In genomic region chr3:143535994-143536784, GRCh38 we compare ENCODE assay signal across 8 cellular contexts.
DNase-seq lines count a peak whose midpoint lies in the region; ATAC-seq, FAIRE-seq and TF ChIP-seq lines count a peak whose summit lies in the region.

No MANE protein-coding gene starts in this region.

- no peak overlapping the region for H3K23ac ChIP-seq in IMR-90 (ENCODE audit: low read depth, low read length)

- no peak overlapping the region for H3K27ac Mint-ChIP-seq in HFFc6

- BruUV-seq in IMR-90 (replicated peaks; lab: Mats Ljungman, UMichigan) = no TSS peak
- no TSS peak for BruUV-seq in PC-9 (replicated peaks; lab: Mats Ljungman, UMichigan)

- intact Hi-C loops in IMR-90 (cut with micrococcal nuclease) = no loop called here
- intact Hi-C loops in PC-9 (cut with micrococcal nuclease; ENCODE audit: unreplicated experiment) = no loop called here

- no peak overlapping the region for H3K56ac ChIP-seq in IMR-90 (ENCODE audit: extremely low read depth, insufficient read depth, low read length)

- H3K4me1 ChIP-seq in IMR-90 (ENCODE audit: control insufficient read depth, insufficient read depth, low read length) (no peaks in the 10 kb centered on the region), osteoblast (ENCODE audit: insufficient read depth, low read length) (peaks cover 29% of the 10 kb centered on the region), PC-9 (replicated peaks; ENCODE audit: insufficient read depth) (no peaks in the 10 kb centered on the region)

- CTCF ChIA-PET in IMR-90 (lab: Yijun Ruan, JAX) = no interaction called here
- CTCF ChIA-PET in PC-9 (lab: Charles Lee) = no interaction called here

- H3K9me1 ChIP-seq in IMR-90 (ENCODE audit: insufficient read depth, low read length) = no peaks in the 10 kb centered on the region

- H2AFZ ChIP-seq in IMR-90 (replicated peaks; ENCODE audit: low read length, poor library complexity) = no peak overlapping the region
- no peak overlapping the region for H2AFZ ChIP-seq in osteoblast (ENCODE audit: low read length)
- no peak overlapping the region for H2AFZ ChIP-seq in PC-9

- H2BK120ac ChIP-seq in IMR-90 (ENCODE audit: low read depth, low read length) = no peak overlapping the region

- no peak overlapping the region; the same call in 1 of the 2 replicates for H3K4me2 ChIP-seq in IMR-90 (ENCODE audit: low read depth, low read length)
- H3K4me2 ChIP-seq in osteoblast (ENCODE audit: insufficient read depth, low read length) = peak overlapping the region; percentile 65
- H3K4me2 ChIP-seq in PC-9 = no peak overlapping the region

- no peak overlapping the region for H4K8ac ChIP-seq in IMR-90 (ENCODE audit: low read depth in 2 of 2, low read length in 2 of 2)

- dilution Hi-C loops in IMR-90 (cut with HindIII; ENCODE audit: low sequenced_read_pairs, unreplicated experiment) = no loop called here

- H3K9me2 ChIP-seq in PC-9 (ENCODE audit: insufficient read depth) = no peaks in the 10 kb centered on the region

- no peak overlapping the region for H2BK5ac ChIP-seq in IMR-90 (ENCODE audit: low read depth, low read length, poor library complexity, severe bottlenecking)

- H4K91ac ChIP-seq in IMR-90 (ENCODE audit: insufficient read depth, low read depth, low read length) = no peak overlapping the region

- H2AK9ac ChIP-seq in IMR-90 (replicated peaks; ENCODE audit: low read depth, low read length, poor library complexity) = no peak overlapping the region

- peak; percentile 91 for ATAC-seq in GM19025 (IDR thresholded peaks at IDR 0.05; ENCODE audit: low read depth, unreplicated experiment)
- ATAC-seq in IMR-90 (ENCODE audit: low read depth) = peak; percentile 24

- no peak overlapping the region for H3K4me3 ChIP-seq in IMR-90 (ENCODE audit: insufficient read depth, low read depth, low read length)
- H3K4me3 ChIP-seq in osteoblast (ENCODE audit: insufficient read depth, low read length) = peak overlapping the region; percentile 8
- no peak overlapping the region for H3K4me3 ChIP-seq in PC-9

- no peak overlapping the region for H4K5ac ChIP-seq in IMR-90 (ENCODE audit: low read depth, low read length)

- H3K36me3 Mint-ChIP-seq in HFFc6 (ENCODE audit: low read depth) = no peaks in the 10 kb centered on the region

- POLR2A ChIA-PET in IMR-90 (lab: Charles Lee; ENCODE audit: unreplicated experiment) = interaction anchor here (0.6 kb wide), 1 partner anchor 13 kb away, joined by 4 read pairs; no protein-coding TSS in a partner anchor
- POLR2A ChIA-PET in PC-9 (lab: Charles Lee; ENCODE audit: unreplicated experiment) = no interaction called here

- H3K9ac ChIP-seq in IMR-90 (ENCODE audit: low read depth, low read length) = no peak overlapping the region

- FAIRE-seq in HTR-8/SVneo (lab: Jason Lieb, UNC) = no peak

- H3K4me1 Mint-ChIP-seq in HFFc6 (ENCODE audit: low read depth) = peaks cover 5% of the 10 kb centered on the region; the same call in 1 of the 2 replicates

- no peak overlapping the region for H3K18ac ChIP-seq in IMR-90 (ENCODE audit: low read depth, low read length)

- DNase-seq in HFFc6 (no peak), IMR-90 (no peak), osteoblast (ENCODE audit: insufficient read length, low spot score, missing footprints) (peak; percentile 47), HTR-8/SVneo (ENCODE audit: insufficient read length, low spot score) (no peak), NCI-H2081 treated with DMSO at 0.1 percent for 48 hours (lab: John Stamatoyannopoulos, UW) (no peak), DMS153 (lab: John Stamatoyannopoulos, UW) (no peak), PC-9 (no peak)

- H3K36me3 ChIP-seq in IMR-90 (ENCODE audit: control insufficient read depth, insufficient read depth, low read length) (no peaks in the 10 kb centered on the region), osteoblast (ENCODE audit: insufficient read depth, low read length) (no peaks in the 10 kb centered on the region), PC-9 (ENCODE audit: low read depth) (no peaks in the 10 kb centered on the region)

- no peak overlapping the region for H2BK15ac ChIP-seq in IMR-90 (ENCODE audit: low read depth, low read length)

- H3K79me1 ChIP-seq in IMR-90 (ENCODE audit: low read depth in 1 of 2, low read length in 2 of 2) = no peaks in the 10 kb centered on the region

- H3K27me3 ChIP-seq in IMR-90 (ENCODE audit: control insufficient read depth, insufficient read depth, low read length) (no peaks in the 10 kb centered on the region), osteoblast (ENCODE audit: insufficient read depth, low read length) (no peaks in the 10 kb centered on the region), PC-9 (ENCODE audit: insufficient read depth, low read depth) (no peaks in the 10 kb centered on the region)

- no CpG with 5 or more reads among the region's 3 CpGs for WGBS in IMR-90 (ENCODE audit: extremely low coverage in 2 of 2, insufficient read length in 1 of 2), 2 experiments

- no peaks in the 10 kb centered on the region; the same call in 1 of the 2 replicates for H3K27me3 Mint-ChIP-seq in HFFc6 (ENCODE audit: insufficient read depth)

- H3K79me2 ChIP-seq in osteoblast (ENCODE audit: insufficient read depth, low read length) (no peaks in the 10 kb centered on the region), PC-9 (ENCODE audit: low read depth) (no peaks in the 10 kb centered on the region)

- no peak overlapping the region for H2AK5ac ChIP-seq in IMR-90 (ENCODE audit: low read depth, low read length)

- H3K9me3 Mint-ChIP-seq in HFFc6 = no peaks in the 10 kb centered on the region

- H3K4ac ChIP-seq in IMR-90 (ENCODE audit: low read depth, low read length) = no peak overlapping the region

- TF ChIP-seq CTCF in HFFc6 (IDR thresholded peaks at IDR 0.05) (no peak), IMR-90 (conservative IDR thresholded peaks at IDR 0.05; ENCODE audit: low read depth, low read length) (no peak), osteoblast (IDR thresholded peaks at IDR 0.05; ENCODE audit: extremely low read depth, low read depth, low read length) (no peak), PC-9 (conservative IDR thresholded peaks at IDR 0.05) (no peak)

- no peak overlapping the region for H3K27ac ChIP-seq in IMR-90 (ENCODE audit: insufficient read depth, low read length)
- peak overlapping the region; percentile 32 for H3K27ac ChIP-seq in osteoblast (ENCODE audit: low read depth, low read length)
- H3K27ac ChIP-seq in PC-9 = no peak overlapping the region

- no peaks in the 10 kb centered on the region for H3F3A ChIP-seq in PC-9 (ENCODE audit: insufficient read depth, low read depth)

- H3K9me3 ChIP-seq in IMR-90 (ENCODE audit: control insufficient read depth, insufficient read depth, low read length) = no peaks in the 10 kb centered on the region
- no peaks in the 10 kb centered on the region for H3K9me3 ChIP-seq in osteoblast (ENCODE audit: low read depth, low read length)
- no peaks in the 10 kb centered on the region for H3K9me3 ChIP-seq in PC-9 (ENCODE audit: insufficient read depth, low read depth)

- H3K14ac ChIP-seq in IMR-90 (replicated peaks; ENCODE audit: low read depth, low read length) = no peak overlapping the region

- peak overlapping the region; percentile 22; the same call in 1 of the 2 replicates for H3K4me3 Mint-ChIP-seq in HFFc6

- TF ChIP-seq POLR2A in IMR-90 (IDR thresholded peaks at IDR 0.05; ENCODE audit: low read depth, low read length) = no peak

- no peak for TF ChIP-seq RAD21 in IMR-90 (IDR thresholded peaks at IDR 0.05; ENCODE audit: low read length)

- in situ Hi-C loops in IMR-90 (cut with MboI; ENCODE audit: low sequenced_read_pairs) = no loop called here

- H4K20me1 ChIP-seq in IMR-90 (ENCODE audit: insufficient read depth, low read length) (no peaks in the 10 kb centered on the region), osteoblast (ENCODE audit: insufficient read depth, low read length) (no peaks in the 10 kb centered on the region), PC-9 (ENCODE audit: insufficient read depth) (no peaks in the 10 kb centered on the region)

- no peak overlapping the region for H2BK20ac ChIP-seq in IMR-90 (ENCODE audit: low read depth, low read length)

TF ChIP-seq in IMR-90, 13 proteins besides CTCF, POLR2A, EP300 and RAD21:
- TF ChIP-seq RCOR1 (IDR thresholded peaks at IDR 0.05; ENCODE audit: insufficient replicate concordance, low read length) (no peak), SMC3 (IDR thresholded peaks at IDR 0.05; ENCODE audit: low read depth, low read length) (no peak), FOS (IDR thresholded peaks at IDR 0.05; ENCODE audit: low read depth, low read length) (no peak), CHD1 (IDR thresholded peaks at IDR 0.05; ENCODE audit: low read depth, low read length) (no peak), CEBPB (IDR thresholded peaks at IDR 0.05; ENCODE audit: low read depth, low read length) (no peak), MXI1 (IDR thresholded peaks at IDR 0.05; ENCODE audit: borderline replicate concordance, low read depth, low read length) (no peak), MAFK (IDR thresholded peaks at IDR 0.05; ENCODE audit: low read depth, low read length) (no peak), BHLHE40 (IDR thresholded peaks at IDR 0.05; ENCODE audit: low read depth, low read length) (no peak), RFX5 (IDR thresholded peaks at IDR 0.05; ENCODE audit: low read depth, low read length) (no peak), NFE2L2 (IDR thresholded peaks at IDR 0.05; ENCODE audit: low read depth, low read length) (no peak), MAZ (IDR thresholded peaks at IDR 0.05; ENCODE audit: borderline replicate concordance, low read depth, low read length) (no peak)
- TF ChIP-seq, protein P1, sequence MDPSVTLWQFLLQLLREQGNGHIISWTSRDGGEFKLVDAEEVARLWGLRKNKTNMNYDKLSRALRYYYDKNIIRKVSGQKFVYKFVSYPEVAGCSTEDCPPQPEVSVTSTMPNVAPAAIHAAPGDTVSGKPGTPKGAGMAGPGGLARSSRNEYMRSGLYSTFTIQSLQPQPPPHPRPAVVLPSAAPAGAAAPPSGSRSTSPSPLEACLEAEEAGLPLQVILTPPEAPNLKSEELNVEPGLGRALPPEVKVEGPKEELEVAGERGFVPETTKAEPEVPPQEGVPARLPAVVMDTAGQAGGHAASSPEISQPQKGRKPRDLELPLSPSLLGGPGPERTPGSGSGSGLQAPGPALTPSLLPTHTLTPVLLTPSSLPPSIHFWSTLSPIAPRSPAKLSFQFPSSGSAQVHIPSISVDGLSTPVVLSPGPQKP (IDR thresholded peaks at IDR 0.05; ENCODE audit: borderline replicate concordance, low read depth, low read length) = no peak
- TF ChIP-seq, protein P2, sequence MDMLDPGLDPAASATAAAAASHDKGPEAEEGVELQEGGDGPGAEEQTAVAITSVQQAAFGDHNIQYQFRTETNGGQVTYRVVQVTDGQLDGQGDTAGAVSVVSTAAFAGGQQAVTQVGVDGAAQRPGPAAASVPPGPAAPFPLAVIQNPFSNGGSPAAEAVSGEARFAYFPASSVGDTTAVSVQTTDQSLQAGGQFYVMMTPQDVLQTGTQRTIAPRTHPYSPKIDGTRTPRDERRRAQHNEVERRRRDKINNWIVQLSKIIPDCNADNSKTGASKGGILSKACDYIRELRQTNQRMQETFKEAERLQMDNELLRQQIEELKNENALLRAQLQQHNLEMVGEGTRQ (IDR thresholded peaks at IDR 0.05; ENCODE audit: low read depth, low read length) = no peak
